1 cellular context compared by ENCODE assay signal in genomic region chr2:30235008-30235655, GRCh38.
TF ChIP-seq lines count a peak whose summit lies in the region.

No MANE protein-coding gene starts in this region.

TF ChIP-seq in liver, 16 proteins besides CTCF, POLR2A, EP300 and RAD21 (continued from another document):
- TF ChIP-seq TAF1 (conservative IDR thresholded peaks at IDR 0.05) (no peak), GABPA (IDR thresholded peaks at IDR 0.05 in 1 of 2, conservative IDR thresholded peaks at IDR 0.05 in 1 of 2) (no peak)
